In the genomic region with DNA sequence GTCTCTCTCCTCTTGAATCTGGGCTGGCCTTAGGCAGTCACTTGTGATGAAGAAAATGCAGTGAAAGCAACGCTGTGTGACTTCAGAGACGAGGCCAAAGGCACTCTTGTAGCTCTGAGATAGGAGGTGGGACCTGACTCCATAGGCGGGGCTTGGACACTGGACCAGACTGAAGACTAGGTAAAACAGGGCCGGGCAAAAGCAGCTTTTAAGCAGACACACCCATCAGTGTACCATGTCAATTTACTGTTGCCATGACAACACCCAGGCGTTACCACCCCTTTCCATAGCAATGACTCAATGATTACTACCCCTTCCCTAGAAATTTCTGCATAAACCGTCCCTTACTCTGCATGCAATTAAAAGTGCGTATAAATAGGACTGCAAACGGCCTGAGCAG, we compare ENCODE assay signal across 29 cellular contexts. TPM values are rescaled to one million over a fixed set of nuclear protein-coding genes. Genes with fewer than 3 reads are reported as not detected.
DNase-seq lines count a peak whose midpoint lies in the region; ATAC-seq and TF ChIP-seq lines count a peak whose summit lies in the region.
"Had no signal": no experiment of that assay in that cellular context is flagged by ENCODE, and none has a peak within 500 bp of the region (broad histone marks: within the 10 kb centered on the region; RNA-seq: fewer than 3 reads in every experiment).

No MANE protein-coding gene starts in this region.

- H2BK5ac ChIP-seq in trophoblast cell (ENCODE audit: low read depth, low read length, poor library complexity), result no peak overlapping the region

- H3K4me1 ChIP-seq in trophoblast cell (ENCODE audit: control insufficient read depth in 1 of 2, insufficient read depth in 2 of 2, low read length in 2 of 2) (no peaks in the 10 kb centered on the region), prostate gland (replicated peaks) (no peaks in the 10 kb centered on the region)
- H3K4me1 ChIP-seq: gastrocnemius medialis had no signal

- peak overlapping the region; percentile 44 for H3K27ac Mint-ChIP-seq in activated naive CD8-positive, alpha-beta T cell treated with anti-CD3 and anti-CD28 coated beads, Interleukin-2, amount 10 ng/mL, durations not matched to agents 7 days and 5 days
- H3K27ac Mint-ChIP-seq in activated naive CD8-positive, alpha-beta T cell treated with anti-CD3 and anti-CD28 coated beads, Interleukin-2, amount 50 U/mL, for 24 hours, result no peak overlapping the region
- H3K27ac Mint-ChIP-seq in activated T-helper 2 cell treated with anti-CD3 and anti-CD28 coated beads, Interferon-gamma antibody, Interleukin-2, Interleukin-4, amounts not matched to agents 10 μg/mL and 5 μg/mL and 100 μg/mL, durations not matched to agents 14 hours and 24 hours and 36 hours, result no peak overlapping the region
- H3K27ac Mint-ChIP-seq: stimulated activated effector memory CD8-positive, alpha-beta T cell treated with anti-CD3 and anti-CD28 coated beads, Interleukin-12 subunit alpha, Interleukin-12 subunit beta, amount 100 ng/mL, for 72 hours had no signal

- no peak overlapping the region for H4K91ac ChIP-seq in trophoblast cell (ENCODE audit: low read depth, low read length)

- WGBS in trophoblast cell (ENCODE audit: extremely low coverage, insufficient coverage, insufficient read length), result no CpG with 5 or more reads among the region's 8 CpGs
- 41% methylated on average over 8 of the region's 8 CpGs for WGBS in prostate gland

- H3K4ac ChIP-seq in trophoblast cell (ENCODE audit: low read depth, low read length), result no peak overlapping the region

- no peak overlapping the region for H2BK120ac ChIP-seq in trophoblast cell (ENCODE audit: insufficient read depth, low read length, poor library complexity)

- no peak overlapping the region for H3K4me3 Mint-ChIP-seq in activated naive CD8-positive, alpha-beta T cell treated with anti-CD3 and anti-CD28 coated beads, Interleukin-2, amount 10 ng/mL, durations not matched to agents 7 days and 5 days
- H3K4me3 Mint-ChIP-seq in activated naive CD8-positive, alpha-beta T cell treated with anti-CD3 and anti-CD28 coated beads, Interleukin-2, amount 50 U/mL, for 24 hours, result no peak overlapping the region
- no peak overlapping the region for H3K4me3 Mint-ChIP-seq in activated T-helper 2 cell treated with anti-CD3 and anti-CD28 coated beads, Interferon-gamma antibody, Interleukin-2, Interleukin-4, amounts not matched to agents 10 μg/mL and 5 μg/mL and 100 μg/mL, durations not matched to agents 14 hours and 24 hours and 36 hours (ENCODE audit: low read depth)
- H3K4me3 Mint-ChIP-seq: activated naive CD4-positive, alpha-beta T cell treated with anti-CD3 and anti-CD28 coated beads, Interleukin-2, amount 10 ng/mL, durations not matched to agents 7 days and 5 days; CD14-positive monocyte; central memory CD8-positive, alpha-beta T cell; stimulated activated effector memory CD8-positive, alpha-beta T cell treated with anti-CD3 and anti-CD28 coated beads, Interleukin-12 subunit alpha, Interleukin-12 subunit beta, amount 100 ng/mL, for 72 hours had no signal

- no peaks in the 10 kb centered on the region for H3K79me1 ChIP-seq in trophoblast cell (ENCODE audit: low read length)

- no peak for ATAC-seq in activated naive CD8-positive, alpha-beta T cell treated with anti-CD3 and anti-CD28 coated beads, Interleukin-2, amount 10 ng/mL, durations not matched to agents 7 days and 5 days (ENCODE audit: low read depth)
- ATAC-seq in activated naive CD8-positive, alpha-beta T cell treated with anti-CD3 and anti-CD28 coated beads, Interleukin-2, amount 50 U/mL, for 24 hours, result no peak
- ATAC-seq in GM18502 (IDR thresholded peaks at IDR 0.05; ENCODE audit: poor library complexity, unreplicated experiment), result no peak
- ATAC-seq: gastrocnemius medialis; HCT116; sciatic nerve; stimulated activated effector memory CD8-positive, alpha-beta T cell treated with anti-CD3 and anti-CD28 coated beads, Interleukin-12 subunit alpha, Interleukin-12 subunit beta, amount 100 ng/mL, for 72 hours had no signal

- POLR2A ChIA-PET in activated naive CD8-positive, alpha-beta T cell treated with anti-CD3 and anti-CD28 coated beads, Interleukin-2, amount 10 ng/mL, durations not matched to agents 7 days and 5 days (lab: Charles Lee), result interaction anchor here (0.5 to 1.8 kb wide), 4 partner anchors 49 to 299 kb away, joined by 3 to 6 read pairs (median 4); a partner anchor contains a TSS

- H3K18ac ChIP-seq in trophoblast cell (ENCODE audit: low read length), result no peak overlapping the region

- H3K9me3 ChIP-seq in trophoblast cell (ENCODE audit: insufficient read depth, low read depth, low read length), result no peaks in the 10 kb centered on the region
- no peaks in the 10 kb centered on the region for H3K9me3 ChIP-seq in prostate gland
- H3K9me3 ChIP-seq: gastrocnemius medialis, thoracic aorta had no signal

- H3K27ac ChIP-seq in trophoblast cell (ENCODE audit: low read depth, low read length), result no peak overlapping the region
- no peak overlapping the region for H3K27ac ChIP-seq in prostate gland
- H3K27ac ChIP-seq: gastrocnemius medialis, thoracic aorta had no signal

- no peaks in the 10 kb centered on the region for H3K27me3 Mint-ChIP-seq in activated naive CD8-positive, alpha-beta T cell treated with anti-CD3 and anti-CD28 coated beads, Interleukin-2, amount 10 ng/mL, durations not matched to agents 7 days and 5 days
- no peaks in the 10 kb centered on the region for H3K27me3 Mint-ChIP-seq in activated naive CD8-positive, alpha-beta T cell treated with anti-CD3 and anti-CD28 coated beads, Interleukin-2, amount 50 U/mL, for 24 hours
- no peaks in the 10 kb centered on the region for H3K27me3 Mint-ChIP-seq in activated T-helper 2 cell treated with anti-CD3 and anti-CD28 coated beads, Interferon-gamma antibody, Interleukin-2, Interleukin-4, amounts not matched to agents 10 μg/mL and 5 μg/mL and 100 μg/mL, durations not matched to agents 14 hours and 24 hours and 36 hours (ENCODE audit: low read depth)
- H3K27me3 Mint-ChIP-seq: activated naive CD4-positive, alpha-beta T cell treated with anti-CD3 and anti-CD28 coated beads, Interleukin-2, amount 10 ng/mL, durations not matched to agents 7 days and 5 days had no signal

- H3K36me3 ChIP-seq in trophoblast cell (ENCODE audit: control insufficient read depth in 1 of 2, insufficient read depth in 2 of 2, low read length in 2 of 2) (no peaks in the 10 kb centered on the region), prostate gland (no peaks in the 10 kb centered on the region)
- H3K36me3 ChIP-seq: gastrocnemius medialis, thoracic aorta had no signal

- no peak for TF ChIP-seq POLR2A in prostate gland (IDR thresholded peaks at IDR 0.05)

- no peak for TF ChIP-seq CTCF in prostate gland (IDR thresholded peaks at IDR 0.05)

- H3K14ac ChIP-seq in trophoblast cell (ENCODE audit: low read length), result no peak overlapping the region

- DNase-seq in activated naive CD8-positive, alpha-beta T cell treated with anti-CD3 and anti-CD28 coated beads, Interleukin-2, amount 10 ng/mL, durations not matched to agents 7 days and 5 days, result no peak
- no peak for DNase-seq in activated naive CD8-positive, alpha-beta T cell treated with anti-CD3 and anti-CD28 coated beads, Interleukin-2, amount 50 U/mL, for 24 hours
- DNase-seq in M059J (ENCODE audit: low read depth) (peak; percentile 32), trophoblast cell (peak; percentile 66 to 80), prostate gland (ENCODE audit: low spot score) (no peak)
- DNase-seq in activated T-helper 2 cell treated with anti-CD3 and anti-CD28 coated beads, Interferon-gamma antibody, Interleukin-2, Interleukin-4, amounts not matched to agents 10 μg/mL and 5 μg/mL and 100 μg/mL, durations not matched to agents 14 hours and 24 hours and 36 hours (ENCODE audit: low spot score), result peak; percentile 7
- DNase-seq: activated naive CD4-positive, alpha-beta T cell treated with anti-CD3 and anti-CD28 coated beads, Interleukin-2, amount 10 ng/mL, durations not matched to agents 7 days and 5 days; activated T-cell treated with anti-CD3 and anti-CD28 coated beads, Interleukin-2, amount 50 U/mL, for 48 hours; aorta; DMS79; gastrocnemius medialis; NCI-H1105; NCI-H2107; NCI-H774; SIG-M5 had no signal

- no peak overlapping the region for H3K23ac ChIP-seq in trophoblast cell (ENCODE audit: low read length)

- H4K12ac ChIP-seq in trophoblast cell (ENCODE audit: low read depth, low read length), result no peak overlapping the region

- no peaks in the 10 kb centered on the region for H3K79me2 ChIP-seq in trophoblast cell (ENCODE audit: control insufficient read depth, insufficient read depth, low read length, poor library complexity)

- H4K8ac ChIP-seq in trophoblast cell (ENCODE audit: low read depth, low read length), result no peak overlapping the region

- intact Hi-C loops in activated T-helper 2 cell treated with anti-CD3 and anti-CD28 coated beads, Interferon-gamma antibody, Interleukin-2, Interleukin-4, amounts not matched to agents 10 μg/mL and 5 μg/mL and 100 μg/mL, durations not matched to agents 14 hours and 24 hours and 36 hours (cut with micrococcal nuclease), result loop anchor here (10.0 kb wide), 1 partner anchor 298 kb away; a partner anchor contains a TSS
- intact Hi-C loops in prostate gland (cut with DNase I), result no loop called here

- H3K9me3 Mint-ChIP-seq in activated naive CD8-positive, alpha-beta T cell treated with anti-CD3 and anti-CD28 coated beads, Interleukin-2, amount 10 ng/mL, durations not matched to agents 7 days and 5 days, result no peaks in the 10 kb centered on the region
- no peaks in the 10 kb centered on the region for H3K9me3 Mint-ChIP-seq in activated naive CD8-positive, alpha-beta T cell treated with anti-CD3 and anti-CD28 coated beads, Interleukin-2, amount 50 U/mL, for 24 hours
- H3K9me3 Mint-ChIP-seq in activated T-helper 2 cell treated with anti-CD3 and anti-CD28 coated beads, Interferon-gamma antibody, Interleukin-2, Interleukin-4, amounts not matched to agents 10 μg/mL and 5 μg/mL and 100 μg/mL, durations not matched to agents 14 hours and 24 hours and 36 hours, result no peaks in the 10 kb centered on the region
- H3K9me3 Mint-ChIP-seq: CD14-positive monocyte; central memory CD8-positive, alpha-beta T cell; stimulated activated effector memory CD8-positive, alpha-beta T cell treated with anti-CD3 and anti-CD28 coated beads, Interleukin-12 subunit alpha, Interleukin-12 subunit beta, amount 100 ng/mL, for 72 hours had no signal

- no peak overlapping the region for H3K9ac ChIP-seq in trophoblast cell (ENCODE audit: low read length)

- peaks cover 40% of the 10 kb centered on the region for H3K4me1 Mint-ChIP-seq in activated naive CD8-positive, alpha-beta T cell treated with anti-CD3 and anti-CD28 coated beads, Interleukin-2, amount 10 ng/mL, durations not matched to agents 7 days and 5 days
- H3K4me1 Mint-ChIP-seq in activated naive CD8-positive, alpha-beta T cell treated with anti-CD3 and anti-CD28 coated beads, Interleukin-2, amount 50 U/mL, for 24 hours, result peaks cover 35% of the 10 kb centered on the region
- peaks cover 19% of the 10 kb centered on the region for H3K4me1 Mint-ChIP-seq in activated T-helper 2 cell treated with anti-CD3 and anti-CD28 coated beads, Interferon-gamma antibody, Interleukin-2, Interleukin-4, amounts not matched to agents 10 μg/mL and 5 μg/mL and 100 μg/mL, durations not matched to agents 14 hours and 24 hours and 36 hours (ENCODE audit: low read depth)
- H3K4me1 Mint-ChIP-seq: central memory CD8-positive, alpha-beta T cell had no signal

- H3K27me3 ChIP-seq in trophoblast cell (ENCODE audit: insufficient read depth, low read length) (no peaks in the 10 kb centered on the region), prostate gland (replicated peaks; ENCODE audit: insufficient read depth) (no peaks in the 10 kb centered on the region)
- H3K27me3 ChIP-seq: gastrocnemius medialis had no signal

- H3K4me2 ChIP-seq in trophoblast cell (ENCODE audit: low read length), result no peak overlapping the region

- no peak overlapping the region for H2AFZ ChIP-seq in trophoblast cell (ENCODE audit: insufficient read depth, low read length, poor library complexity)

- no peak overlapping the region for H2AK5ac ChIP-seq in trophoblast cell (ENCODE audit: low read length)

- H2BK12ac ChIP-seq in trophoblast cell (ENCODE audit: low read length), result no peak overlapping the region

- H3K36me3 Mint-ChIP-seq in activated naive CD8-positive, alpha-beta T cell treated with anti-CD3 and anti-CD28 coated beads, Interleukin-2, amount 10 ng/mL, durations not matched to agents 7 days and 5 days, result peaks cover 2% of the 10 kb centered on the region
- no peaks in the 10 kb centered on the region for H3K36me3 Mint-ChIP-seq in activated naive CD8-positive, alpha-beta T cell treated with anti-CD3 and anti-CD28 coated beads, Interleukin-2, amount 50 U/mL, for 24 hours (ENCODE audit: low read depth)
- no peaks in the 10 kb centered on the region for H3K36me3 Mint-ChIP-seq in activated T-helper 2 cell treated with anti-CD3 and anti-CD28 coated beads, Interferon-gamma antibody, Interleukin-2, Interleukin-4, amounts not matched to agents 10 μg/mL and 5 μg/mL and 100 μg/mL, durations not matched to agents 14 hours and 24 hours and 36 hours (ENCODE audit: low read depth)
- H3K36me3 Mint-ChIP-seq: CD14-positive monocyte; stimulated activated effector memory CD8-positive, alpha-beta T cell treated with anti-CD3 and anti-CD28 coated beads, Interleukin-12 subunit alpha, Interleukin-12 subunit beta, amount 100 ng/mL, for 72 hours had no signal

- H3K4me3 ChIP-seq in trophoblast cell (ENCODE audit: low read depth, low read length) (no peak overlapping the region), prostate gland (no peak overlapping the region)
- H3K4me3 ChIP-seq: gastrocnemius medialis, thoracic aorta had no signal

RNA-seq across cellular contexts. Expression of a gene that starts 6.6 kb away (rescaled TPM):
- 10 to 100 TPM; 17.5 to 20.7 TPM for total RNA-seq in activated naive CD8-positive, alpha-beta T cell treated with anti-CD3 and anti-CD28 coated beads, Interleukin-2, amount 10 ng/mL, durations not matched to agents 7 days and 5 days
- 16.4 and 20.0 TPM in 2 replicates for total RNA-seq in M059J (2014; rRNA removed; shearing (Covaris generic))
- 17.2 and 18.3 TPM in 2 replicates for total RNA-seq in activated T-helper 2 cell treated with anti-CD3 and anti-CD28 coated beads, Interferon-gamma antibody, Interleukin-2, Interleukin-4, amounts not matched to agents 10 μg/mL and 5 μg/mL and 100 μg/mL, durations not matched to agents 14 hours and 24 hours and 36 hours
- 12.8 and 13.5 TPM in 2 replicates for polyA plus RNA-seq in trophoblast cell (2013)
- total RNA-seq in prostate gland, result 10 to 100 TPM; 21.1 to 25.3 TPM

RNA-seq across cellular contexts. Expression of a gene that starts 13.9 kb away (rescaled TPM):
- total RNA-seq in activated naive CD8-positive, alpha-beta T cell treated with anti-CD3 and anti-CD28 coated beads, Interleukin-2, amount 10 ng/mL, durations not matched to agents 7 days and 5 days, result 1 to 10 TPM; 6.3 to 7.0 TPM
- 7.4 and 8.9 TPM in 2 replicates for total RNA-seq in M059J (2014; rRNA removed; shearing (Covaris generic))
- 3.5 and 4.1 TPM in 2 replicates for total RNA-seq in activated T-helper 2 cell treated with anti-CD3 and anti-CD28 coated beads, Interferon-gamma antibody, Interleukin-2, Interleukin-4, amounts not matched to agents 10 μg/mL and 5 μg/mL and 100 μg/mL, durations not matched to agents 14 hours and 24 hours and 36 hours
- 0.85 and 0.93 TPM in 2 replicates for polyA plus RNA-seq in trophoblast cell (2013)
- 1 to 10 TPM; 2.6 to 4.5 TPM for total RNA-seq in prostate gland

RNA-seq across cellular contexts. Expression of a gene that starts 31.7 kb away (rescaled TPM):
- not detected for total RNA-seq in activated naive CD8-positive, alpha-beta T cell treated with anti-CD3 and anti-CD28 coated beads, Interleukin-2, amount 10 ng/mL, durations not matched to agents 7 days and 5 days
- not detected in 2 replicates for total RNA-seq in M059J (2014; rRNA removed; shearing (Covaris generic))
- not detected in 2 replicates for total RNA-seq in activated T-helper 2 cell treated with anti-CD3 and anti-CD28 coated beads, Interferon-gamma antibody, Interleukin-2, Interleukin-4, amounts not matched to agents 10 μg/mL and 5 μg/mL and 100 μg/mL, durations not matched to agents 14 hours and 24 hours and 36 hours
- 4.4 and 5.0 TPM in 2 replicates for polyA plus RNA-seq in trophoblast cell (2013)
- not detected for total RNA-seq in prostate gland
- total RNA-seq: aorta; gastrocnemius medialis; LHCN-M2; lung microvascular endothelial cell; OCI-LY7; omental fat pad; sciatic nerve; T-helper 1 cell treated with Interleukin-12 subunit alpha and Interleukin-12 subunit beta and Interleukin-4 antibody, amounts not matched to agents 30 ng/mL and 1 ng/mL, for 36 hours; thoracic aorta had no signal
- polyA plus RNA-seq: aorta, CD14-positive monocyte, esophagus had no signal

RNA-seq across cellular contexts. Expression of a gene that starts 47.9 kb away (rescaled TPM):
- total RNA-seq in activated naive CD8-positive, alpha-beta T cell treated with anti-CD3 and anti-CD28 coated beads, Interleukin-2, amount 10 ng/mL, durations not matched to agents 7 days and 5 days, result under 1 TPM; 0.19 to 0.23 TPM
- 0.86 and 2.3 TPM in 2 replicates for total RNA-seq in M059J (2014; rRNA removed; shearing (Covaris generic))
- total RNA-seq in activated T-helper 2 cell treated with anti-CD3 and anti-CD28 coated beads, Interferon-gamma antibody, Interleukin-2, Interleukin-4, amounts not matched to agents 10 μg/mL and 5 μg/mL and 100 μg/mL, durations not matched to agents 14 hours and 24 hours and 36 hours, result 1.6 and 1.8 TPM in 2 replicates
- 0.33 and 0.40 TPM in 2 replicates for polyA plus RNA-seq in trophoblast cell (2013)
- total RNA-seq in prostate gland, result 1 to 10 TPM in 1 of 2 donors, not detected in 1; 6.3 TPM
- total RNA-seq: aorta, gastrocnemius medialis, sciatic nerve, thoracic aorta had no signal
- polyA plus RNA-seq: aorta, CD14-positive monocyte had no signal

RNA-seq across cellular contexts. Expression of a gene that starts 55.7 kb away (rescaled TPM):
- total RNA-seq in activated naive CD8-positive, alpha-beta T cell treated with anti-CD3 and anti-CD28 coated beads, Interleukin-2, amount 10 ng/mL, durations not matched to agents 7 days and 5 days, result not detected
- total RNA-seq in M059J (2014; rRNA removed; shearing (Covaris generic)), result not detected in 2 replicates
- not detected in 2 replicates for total RNA-seq in activated T-helper 2 cell treated with anti-CD3 and anti-CD28 coated beads, Interferon-gamma antibody, Interleukin-2, Interleukin-4, amounts not matched to agents 10 μg/mL and 5 μg/mL and 100 μg/mL, durations not matched to agents 14 hours and 24 hours and 36 hours
- 10.9 and 11.7 TPM in 2 replicates for polyA plus RNA-seq in trophoblast cell (2013)
- not detected for total RNA-seq in prostate gland
- total RNA-seq: aorta; gastrocnemius medialis; kidney epithelial cell; LHCN-M2; lung microvascular endothelial cell; OCI-LY7; omental fat pad; sciatic nerve; T-helper 1 cell treated with Interleukin-12 subunit alpha and Interleukin-12 subunit beta and Interleukin-4 antibody, amounts not matched to agents 30 ng/mL and 1 ng/mL, for 36 hours; thoracic aorta had no signal
- polyA plus RNA-seq: aorta, CD14-positive monocyte, esophagus had no signal

Comparison
In these comparisons a context has a peak if more than half of its experiments do, and no peak if none do; other contexts are left out.
1. DNase-seq: peak in M059J (single experiment), activated T-helper 2 cell treated with anti-CD3 and anti-CD28 coated beads, Interferon-gamma antibody, Interleukin-2, Interleukin-4, amounts not matched to agents 10 μg/mL and 5 μg/mL and 100 μg/mL, durations not matched to agents 14 hours and 24 hours and 36 hours (single experiment) and trophoblast cell (2 of 2); none in activated naive CD8-positive, alpha-beta T cell treated with anti-CD3 and anti-CD28 coated beads, Interleukin-2, amount 10 ng/mL, durations not matched to agents 7 days and 5 days (single experiment), activated naive CD8-positive, alpha-beta T cell treated with anti-CD3 and anti-CD28 coated beads, Interleukin-2, amount 50 U/mL, for 24 hours (single experiment) and prostate gland (single experiment).